Comparison of ENCODE assay signal across 9 cellular contexts in genomic region chr1:233543338-233544255, GRCh38.
DNase-seq lines count a peak whose midpoint lies in the region; ATAC-seq lines count a peak whose summit lies in the region.
"Had no signal": no experiment of that assay in that cellular context is flagged by ENCODE, and none has a peak within 500 bp of the region (broad histone marks: within the 10 kb centered on the region; RNA-seq: fewer than 3 reads in every experiment).

No MANE protein-coding gene starts in this region.

- H2BK5ac ChIP-seq in trophoblast cell (ENCODE audit: low read depth, low read length, poor library complexity), result peak overlapping the region; percentile 90

- H3K79me1 ChIP-seq in trophoblast cell (ENCODE audit: low read length), result peaks cover 2% of the 10 kb centered on the region

- H3K9ac ChIP-seq in trophoblast cell (ENCODE audit: low read length), result no peak overlapping the region
- H3K9ac ChIP-seq: parathyroid adenoma had no signal

- H2AFZ ChIP-seq in trophoblast cell (ENCODE audit: insufficient read depth, low read length, poor library complexity), result no peak overlapping the region
- H2AFZ ChIP-seq: parathyroid adenoma had no signal

- no peak overlapping the region for H3K4me2 ChIP-seq in trophoblast cell (ENCODE audit: low read length)

- H2AK5ac ChIP-seq in trophoblast cell (ENCODE audit: low read length), result no peak overlapping the region

- H3K36me3 ChIP-seq in esophagus (ENCODE audit: control insufficient read depth in 2 of 2, insufficient read depth in 2 of 2, low read length in 1 of 2) (no peaks in the 10 kb centered on the region), trophoblast cell (ENCODE audit: control insufficient read depth in 1 of 2, insufficient read depth in 2 of 2, low read length in 2 of 2) (peaks cover 0 to 2% of the 10 kb centered on the region in 2 experiments)

- H3K4me1 ChIP-seq in esophagus (ENCODE audit: control insufficient read depth in 2 of 2, insufficient read depth in 2 of 2, low read length in 1 of 2), result no peaks in the 10 kb centered on the region
- peaks cover 4 to 10% of the 10 kb centered on the region in 2 experiments for H3K4me1 ChIP-seq in trophoblast cell (ENCODE audit: control insufficient read depth in 1 of 2, insufficient read depth in 2 of 2, low read length in 2 of 2)
- H3K4me1 ChIP-seq: parathyroid adenoma had no signal

- peaks cover 20% of the 10 kb centered on the region for H3K27me3 Mint-ChIP-seq in activated T-helper 2 cell treated with anti-CD3 and anti-CD28 coated beads, Interferon-gamma antibody, Interleukin-2, Interleukin-4, amounts not matched to agents 10 μg/mL and 5 μg/mL and 100 μg/mL, durations not matched to agents 14 hours and 24 hours and 36 hours (ENCODE audit: low read depth)
- H3K27me3 Mint-ChIP-seq in activated CD8-positive, alpha-beta T cell treated with anti-CD3 and anti-CD28 coated beads, Interleukin-2, amount 10 ng/mL, durations not matched to agents 7 days and 5 days (ENCODE audit: low read depth), result no peaks in the 10 kb centered on the region

- H3K9me3 Mint-ChIP-seq in activated T-helper 2 cell treated with anti-CD3 and anti-CD28 coated beads, Interferon-gamma antibody, Interleukin-2, Interleukin-4, amounts not matched to agents 10 μg/mL and 5 μg/mL and 100 μg/mL, durations not matched to agents 14 hours and 24 hours and 36 hours, result no peaks in the 10 kb centered on the region
- no peaks in the 10 kb centered on the region for H3K9me3 Mint-ChIP-seq in activated CD8-positive, alpha-beta T cell treated with anti-CD3 and anti-CD28 coated beads, Interleukin-2, amount 10 ng/mL, durations not matched to agents 7 days and 5 days (ENCODE audit: insufficient read depth)

- H3K4ac ChIP-seq in trophoblast cell (ENCODE audit: low read depth, low read length), result no peak overlapping the region

- H3K27ac ChIP-seq in esophagus (ENCODE audit: low read depth in 2 of 2, low read length in 1 of 2), result peak overlapping the region; percentile 38 to 84
- H3K27ac ChIP-seq in trophoblast cell (ENCODE audit: low read depth, low read length), result peak overlapping the region; percentile 84
- H3K27ac ChIP-seq: parathyroid adenoma had no signal

- intact Hi-C loops in activated T-helper 2 cell treated with anti-CD3 and anti-CD28 coated beads, Interferon-gamma antibody, Interleukin-2, Interleukin-4, amounts not matched to agents 10 μg/mL and 5 μg/mL and 100 μg/mL, durations not matched to agents 14 hours and 24 hours and 36 hours (cut with micrococcal nuclease), result no loop called here

- POLR2A ChIA-PET in activated CD8-positive, alpha-beta T cell treated with anti-CD3 and anti-CD28 coated beads, Interleukin-2, amount 10 ng/mL, durations not matched to agents 7 days and 5 days (lab: Charles Lee), result no interaction called here

- WGBS in esophagus, 2 donors, result 39 to 42% methylated on average over 8 of the region's 8 CpGs
- WGBS in trophoblast cell (ENCODE audit: extremely low coverage, insufficient coverage, insufficient read length), result no CpG with 5 or more reads among the region's 8 CpGs

- DNase-seq in ELR (ENCODE audit: low read depth) (peak; percentile 82), NCI-H460 (ENCODE audit: extremely low read depth, low read depth) (peak; percentile 54), trophoblast cell (peak; percentile 54 to 58)
- DNase-seq in activated T-helper 2 cell treated with anti-CD3 and anti-CD28 coated beads, Interferon-gamma antibody, Interleukin-2, Interleukin-4, amounts not matched to agents 10 μg/mL and 5 μg/mL and 100 μg/mL, durations not matched to agents 14 hours and 24 hours and 36 hours (ENCODE audit: low spot score), result no peak
- no peak for DNase-seq in stimulated activated CD4-positive, alpha-beta T cell treated with anti-CD3 and anti-CD28 coated beads, Interleukin-4, amount 100 ng/mL, for 24 hours
- DNase-seq in activated CD8-positive, alpha-beta T cell treated with anti-CD3 and anti-CD28 coated beads, Interleukin-2, amount 10 ng/mL, durations not matched to agents 7 days and 5 days, result no peak

- peak overlapping the region; percentile 61 for H4K8ac ChIP-seq in trophoblast cell (ENCODE audit: low read depth, low read length)

- H4K91ac ChIP-seq in trophoblast cell (ENCODE audit: low read depth, low read length), result peak overlapping the region; percentile 70

- H3K18ac ChIP-seq in trophoblast cell (ENCODE audit: low read length), result no peak overlapping the region

- no peaks in the 10 kb centered on the region for H3K4me1 Mint-ChIP-seq in activated T-helper 2 cell treated with anti-CD3 and anti-CD28 coated beads, Interferon-gamma antibody, Interleukin-2, Interleukin-4, amounts not matched to agents 10 μg/mL and 5 μg/mL and 100 μg/mL, durations not matched to agents 14 hours and 24 hours and 36 hours (ENCODE audit: low read depth)
- no peaks in the 10 kb centered on the region for H3K4me1 Mint-ChIP-seq in activated CD8-positive, alpha-beta T cell treated with anti-CD3 and anti-CD28 coated beads, Interleukin-2, amount 10 ng/mL, durations not matched to agents 7 days and 5 days (ENCODE audit: low read depth)

- H3K23ac ChIP-seq in trophoblast cell (ENCODE audit: low read length), result no peak overlapping the region

- peak overlapping the region; percentile 75 for H2BK120ac ChIP-seq in trophoblast cell (ENCODE audit: insufficient read depth, low read length, poor library complexity)

- H3K9me3 ChIP-seq in esophagus (ENCODE audit: control insufficient read depth in 2 of 2, insufficient read depth in 1 of 2, low read depth in 1 of 2, low read length in 1 of 2) (no peaks in the 10 kb centered on the region), trophoblast cell (ENCODE audit: insufficient read depth, low read depth, low read length) (no peaks in the 10 kb centered on the region)

- H3K27ac Mint-ChIP-seq in activated T-helper 2 cell treated with anti-CD3 and anti-CD28 coated beads, Interferon-gamma antibody, Interleukin-2, Interleukin-4, amounts not matched to agents 10 μg/mL and 5 μg/mL and 100 μg/mL, durations not matched to agents 14 hours and 24 hours and 36 hours, result no peak overlapping the region
- H3K27ac Mint-ChIP-seq in activated CD8-positive, alpha-beta T cell treated with anti-CD3 and anti-CD28 coated beads, Interleukin-2, amount 10 ng/mL, durations not matched to agents 7 days and 5 days, result no peak overlapping the region

- no peaks in the 10 kb centered on the region for H3K79me2 ChIP-seq in trophoblast cell (ENCODE audit: control insufficient read depth, insufficient read depth, low read length, poor library complexity)
- H3K79me2 ChIP-seq: parathyroid adenoma had no signal

- peak overlapping the region; percentile 90 for H2BK12ac ChIP-seq in trophoblast cell (ENCODE audit: low read length)

- H3K4me3 Mint-ChIP-seq in activated T-helper 2 cell treated with anti-CD3 and anti-CD28 coated beads, Interferon-gamma antibody, Interleukin-2, Interleukin-4, amounts not matched to agents 10 μg/mL and 5 μg/mL and 100 μg/mL, durations not matched to agents 14 hours and 24 hours and 36 hours (ENCODE audit: low read depth), result no peak overlapping the region
- H3K4me3 Mint-ChIP-seq in activated CD8-positive, alpha-beta T cell treated with anti-CD3 and anti-CD28 coated beads, Interleukin-2, amount 10 ng/mL, durations not matched to agents 7 days and 5 days, result no peak overlapping the region

- H3K4me3 ChIP-seq in esophagus (ENCODE audit: low read depth in 1 of 2, low read length in 2 of 2) (no peak overlapping the region), trophoblast cell (ENCODE audit: low read depth, low read length) (no peak overlapping the region)

- no peaks in the 10 kb centered on the region for H3K27me3 ChIP-seq in esophagus (ENCODE audit: control insufficient read depth in 1 of 2, insufficient read depth in 2 of 2, low read length in 2 of 2)
- no peaks in the 10 kb centered on the region for H3K27me3 ChIP-seq in trophoblast cell (ENCODE audit: insufficient read depth, low read length)

- H3K14ac ChIP-seq in trophoblast cell (ENCODE audit: low read length), result no peak overlapping the region

- CTCF ChIA-PET in activated CD8-positive, alpha-beta T cell treated with anti-CD3 and anti-CD28 coated beads, Interleukin-2, amount 10 ng/mL, durations not matched to agents 7 days and 5 days (lab: Charles Lee), result no interaction called here

- H4K12ac ChIP-seq in trophoblast cell (ENCODE audit: low read depth, low read length), result no peak overlapping the region

- no peaks in the 10 kb centered on the region for H3K36me3 Mint-ChIP-seq in activated T-helper 2 cell treated with anti-CD3 and anti-CD28 coated beads, Interferon-gamma antibody, Interleukin-2, Interleukin-4, amounts not matched to agents 10 μg/mL and 5 μg/mL and 100 μg/mL, durations not matched to agents 14 hours and 24 hours and 36 hours (ENCODE audit: low read depth)
- H3K36me3 Mint-ChIP-seq in activated CD8-positive, alpha-beta T cell treated with anti-CD3 and anti-CD28 coated beads, Interleukin-2, amount 10 ng/mL, durations not matched to agents 7 days and 5 days (ENCODE audit: low read depth), result no peaks in the 10 kb centered on the region

- ATAC-seq in HG03196 (IDR thresholded peaks at IDR 0.05; ENCODE audit: unreplicated experiment), result no peak
- ATAC-seq in activated CD8-positive, alpha-beta T cell treated with anti-CD3 and anti-CD28 coated beads, Interleukin-2, amount 10 ng/mL, durations not matched to agents 7 days and 5 days, result no peak

Comparison
In these comparisons a context has a peak if more than half of its experiments do, and no peak if none do; other contexts are left out.
1. DNase-seq: peak in ELR (single experiment), NCI-H460 (single experiment) and trophoblast cell (2 of 2); none in activated T-helper 2 cell treated with anti-CD3 and anti-CD28 coated beads, Interferon-gamma antibody, Interleukin-2, Interleukin-4, amounts not matched to agents 10 μg/mL and 5 μg/mL and 100 μg/mL, durations not matched to agents 14 hours and 24 hours and 36 hours (single experiment), stimulated activated CD4-positive, alpha-beta T cell treated with anti-CD3 and anti-CD28 coated beads, Interleukin-4, amount 100 ng/mL, for 24 hours (single experiment) and activated CD8-positive, alpha-beta T cell treated with anti-CD3 and anti-CD28 coated beads, Interleukin-2, amount 10 ng/mL, durations not matched to agents 7 days and 5 days (single experiment).